In the genomic region with DNA sequence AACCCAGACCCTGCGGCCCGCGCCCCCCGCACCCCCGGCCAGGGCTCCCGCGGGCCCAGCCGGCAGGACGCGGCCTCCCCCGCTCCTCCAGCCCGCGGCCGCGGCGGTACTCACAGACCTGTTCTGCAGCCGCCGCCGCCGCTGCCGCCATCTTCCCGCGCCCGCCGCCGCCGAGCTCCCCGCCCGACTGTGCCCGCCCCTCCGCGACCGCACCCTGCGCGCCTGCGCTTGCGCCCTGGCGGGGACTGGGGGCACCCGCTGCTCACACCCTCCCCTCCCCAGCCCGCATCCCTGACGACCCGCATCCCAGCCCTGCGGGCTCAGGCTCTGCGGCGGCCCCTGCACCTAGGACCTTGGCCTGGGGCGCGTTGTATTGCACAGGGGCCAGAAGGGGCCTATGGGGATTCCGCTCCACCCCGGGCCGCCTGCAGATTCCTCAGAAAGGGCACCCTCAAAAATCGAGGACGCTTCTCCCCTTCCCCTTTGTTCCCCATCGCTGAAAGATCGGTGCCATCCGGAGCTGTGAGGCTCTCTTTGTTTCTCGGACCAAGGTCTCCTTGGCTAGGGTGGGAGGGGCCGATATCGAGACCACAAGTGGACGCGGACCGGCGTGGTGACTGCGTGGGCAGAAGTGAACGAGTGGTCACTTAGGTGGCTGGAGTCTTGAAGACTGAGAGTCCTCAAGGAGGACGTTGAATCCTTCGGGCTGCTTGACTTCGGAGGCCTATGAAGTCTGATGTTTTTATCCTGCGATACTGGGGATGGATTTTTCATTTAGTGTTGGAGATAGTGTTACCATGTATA, we compare ENCODE assay signal across 1 cellular context.
TF ChIP-seq lines count a peak whose summit lies in the region.

A gene with protein sequence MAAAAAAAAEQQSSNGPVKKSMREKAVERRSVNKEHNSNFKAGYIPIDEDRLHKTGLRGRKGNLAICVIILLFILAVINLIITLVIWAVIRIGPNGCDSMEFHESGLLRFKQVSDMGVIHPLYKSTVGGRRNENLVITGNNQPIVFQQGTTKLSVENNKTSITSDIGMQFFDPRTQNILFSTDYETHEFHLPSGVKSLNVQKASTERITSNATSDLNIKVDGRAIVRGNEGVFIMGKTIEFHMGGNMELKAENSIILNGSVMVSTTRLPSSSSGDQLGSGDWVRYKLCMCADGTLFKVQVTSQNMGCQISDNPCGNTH (minus strand): TSS at position 191 of the 804 bp plus-strand sequence. CDS start 40 bp downstream, at position 151.

TF ChIP-seq in HepG2, 621 proteins besides CTCF, POLR2A, EP300 and RAD21 (continued from another document):
- TF ChIP-seq, protein P1, sequence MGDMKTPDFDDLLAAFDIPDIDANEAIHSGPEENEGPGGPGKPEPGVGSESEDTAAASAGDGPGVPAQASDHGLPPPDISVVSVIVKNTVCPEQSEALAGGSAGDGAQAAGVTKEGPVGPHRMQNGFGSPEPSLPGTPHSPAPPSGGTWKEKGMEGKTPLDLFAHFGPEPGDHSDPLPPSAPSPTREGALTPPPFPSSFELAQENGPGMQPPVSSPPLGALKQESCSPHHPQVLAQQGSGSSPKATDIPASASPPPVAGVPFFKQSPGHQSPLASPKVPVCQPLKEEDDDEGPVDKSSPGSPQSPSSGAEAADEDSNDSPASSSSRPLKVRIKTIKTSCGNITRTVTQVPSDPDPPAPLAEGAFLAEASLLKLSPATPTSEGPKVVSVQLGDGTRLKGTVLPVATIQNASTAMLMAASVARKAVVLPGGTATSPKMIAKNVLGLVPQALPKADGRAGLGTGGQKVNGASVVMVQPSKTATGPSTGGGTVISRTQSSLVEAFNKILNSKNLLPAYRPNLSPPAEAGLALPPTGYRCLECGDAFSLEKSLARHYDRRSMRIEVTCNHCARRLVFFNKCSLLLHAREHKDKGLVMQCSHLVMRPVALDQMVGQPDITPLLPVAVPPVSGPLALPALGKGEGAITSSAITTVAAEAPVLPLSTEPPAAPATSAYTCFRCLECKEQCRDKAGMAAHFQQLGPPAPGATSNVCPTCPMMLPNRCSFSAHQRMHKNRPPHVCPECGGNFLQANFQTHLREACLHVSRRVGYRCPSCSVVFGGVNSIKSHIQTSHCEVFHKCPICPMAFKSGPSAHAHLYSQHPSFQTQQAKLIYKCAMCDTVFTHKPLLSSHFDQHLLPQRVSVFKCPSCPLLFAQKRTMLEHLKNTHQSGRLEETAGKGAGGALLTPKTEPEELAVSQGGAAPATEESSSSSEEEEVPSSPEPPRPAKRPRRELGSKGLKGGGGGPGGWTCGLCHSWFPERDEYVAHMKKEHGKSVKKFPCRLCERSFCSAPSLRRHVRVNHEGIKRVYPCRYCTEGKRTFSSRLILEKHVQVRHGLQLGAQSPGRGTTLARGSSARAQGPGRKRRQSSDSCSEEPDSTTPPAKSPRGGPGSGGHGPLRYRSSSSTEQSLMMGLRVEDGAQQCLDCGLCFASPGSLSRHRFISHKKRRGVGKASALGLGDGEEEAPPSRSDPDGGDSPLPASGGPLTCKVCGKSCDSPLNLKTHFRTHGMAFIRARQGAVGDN (CRISPR knock-in tag; IDR thresholded peaks at IDR 0.05) = peak; percentile 67
- TF ChIP-seq PHF8 (CRISPR knock-in tag; IDR thresholded peaks at IDR 0.05) = peak; percentile 59; the same call in 1 of the 2 replicates
- TF ChIP-seq ZFY (CRISPR knock-in tag; IDR thresholded peaks at IDR 0.05) = peak; percentile 59; the same call in 1 of the 2 replicates
- TF ChIP-seq SRSF1 (optimal IDR thresholded peaks at IDR 0.05; ENCODE audit: low read depth, low read length) = peak; percentile 24
- peak; percentile 48 for TF ChIP-seq HNRNPK (IDR thresholded peaks at IDR 0.05; ENCODE audit: low read depth, low read length, poor library complexity, severe bottlenecking)
- no peak for TF ChIP-seq NFIC (IDR thresholded peaks at IDR 0.05; ENCODE audit: low read length)
- peak; percentile 53; the same call in 1 of the 2 replicates for TF ChIP-seq ZFX (CRISPR knock-in tag; IDR thresholded peaks at IDR 0.05; ENCODE audit: low read depth)
- 0 out of 2 replicates have a peak, but pooled peaks have one; percentile 37 for TF ChIP-seq GLI4 (CRISPR knock-in tag; IDR thresholded peaks at IDR 0.05; ENCODE audit: borderline replicate concordance)
- peak; percentile 73; the same call in 1 of the 2 replicates for TF ChIP-seq ZNF451 (CRISPR knock-in tag; IDR thresholded peaks at IDR 0.05)
- TF ChIP-seq ZNF382 (CRISPR knock-in tag; IDR thresholded peaks at IDR 0.05; ENCODE audit: borderline replicate concordance) = no peak
TF ChIP-seq in HepG2: peak in this region for 39.
